ENCODE assay signal across 24 cellular contexts in the genomic region with DNA sequence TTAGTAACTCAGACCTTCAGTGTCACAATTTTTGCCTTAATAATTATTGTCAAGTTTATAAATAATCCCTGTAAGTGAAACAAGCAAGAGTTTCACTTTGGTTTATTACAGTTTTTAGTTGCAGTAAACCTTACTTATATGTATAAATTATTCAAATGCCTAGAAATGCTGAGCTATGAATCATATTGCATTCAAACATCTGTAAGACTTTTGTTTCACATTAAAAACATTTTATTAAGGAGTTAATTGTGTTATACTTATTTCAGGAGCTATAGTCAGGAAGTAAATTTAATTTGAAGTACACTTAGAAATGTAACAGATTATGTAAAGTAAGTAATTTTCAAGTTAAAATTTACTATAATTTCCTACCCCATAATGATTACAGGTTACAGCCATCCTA. TPM values are rescaled to one million over a fixed set of nuclear protein-coding genes. Genes with fewer than 3 reads are reported as not detected.
DNase-seq lines count a peak whose midpoint lies in the region; ATAC-seq and TF ChIP-seq lines count a peak whose summit lies in the region.
"Had no signal": no experiment of that assay in that cellular context is flagged by ENCODE, and none has a peak within 500 bp of the region (broad histone marks: within the 10 kb centered on the region; RNA-seq: fewer than 3 reads in every experiment).

No MANE protein-coding gene starts in this region.

- BruUV-seq in IMR-90 (replicated peaks; lab: Mats Ljungman, UMichigan): no TSS peak
- no TSS peak for BruUV-seq in Caco-2 (replicated peaks; lab: Mats Ljungman, UMichigan)

- peak overlapping the region; percentile 87 for H3K14ac ChIP-seq in IMR-90 (replicated peaks; ENCODE audit: low read depth, low read length)

- H3K23ac ChIP-seq in IMR-90 (ENCODE audit: low read depth, low read length): peak overlapping the region; percentile 89; the same call in 1 of the 2 replicates

- peak overlapping the region; percentile 79 for H3K56ac ChIP-seq in IMR-90 (ENCODE audit: extremely low read depth, insufficient read depth, low read length)

- no peak overlapping the region for H2AFZ ChIP-seq in IMR-90 (replicated peaks; ENCODE audit: low read length, poor library complexity)

- peak overlapping the region; percentile 65; the same call in 1 of the 2 replicates for H2AK5ac ChIP-seq in IMR-90 (ENCODE audit: low read depth, low read length)

- ATAC-seq in IMR-90 (ENCODE audit: low read depth): no peak
- no peak for ATAC-seq in HG02642 (IDR thresholded peaks at IDR 0.05; ENCODE audit: poor library complexity, unreplicated experiment)
- ATAC-seq: Right ventricle myocardium inferior had no signal

- H3K36me3 ChIP-seq in IMR-90 (ENCODE audit: control insufficient read depth, insufficient read depth, low read length) (no peaks in the 10 kb centered on the region), adipocyte (ENCODE audit: control insufficient read depth, insufficient read depth, low read length, severe bottlenecking) (no peaks in the 10 kb centered on the region), Caco-2 (ENCODE audit: control insufficient read depth, insufficient read depth, low read length) (no peaks in the 10 kb centered on the region)
- H3K36me3 ChIP-seq: SJCRH30 had no signal

- CTCF ChIA-PET in IMR-90 (lab: Yijun Ruan, JAX): interaction anchor here (1.5 kb wide), 1 partner anchor 258 kb away, joined by 5 read pairs; no protein-coding TSS in a partner anchor
- CTCF ChIA-PET in Caco-2 (lab: Charles Lee): no interaction called here

- no peak overlapping the region for H3K4me3 ChIP-seq in IMR-90 (ENCODE audit: insufficient read depth, low read depth, low read length)
- H3K4me3 ChIP-seq in adipocyte (ENCODE audit: low read length): no peak overlapping the region
- no peak overlapping the region for H3K4me3 ChIP-seq in Caco-2 (ENCODE audit: low read depth, low read length)
- H3K4me3 ChIP-seq: SJCRH30 had no signal

- no peak for TF ChIP-seq RAD21 in IMR-90 (IDR thresholded peaks at IDR 0.05; ENCODE audit: low read length)

- peak overlapping the region; percentile 87 for H4K91ac ChIP-seq in IMR-90 (ENCODE audit: insufficient read depth, low read depth, low read length)

- peak overlapping the region; percentile 98 for H3K18ac ChIP-seq in IMR-90 (ENCODE audit: low read depth, low read length)

- TF ChIP-seq CTCF in IMR-90 (conservative IDR thresholded peaks at IDR 0.05; ENCODE audit: low read depth, low read length): no peak
- no peak for TF ChIP-seq CTCF in Caco-2 (IDR thresholded peaks at IDR 0.05; ENCODE audit: insufficient read depth in 1 of 2, low read depth in 1 of 2, low read length in 1 of 2, severe bottlenecking in 1 of 2, unreplicated experiment in 1 of 2)
- no peak for TF ChIP-seq CTCF in GM13977 (IDR thresholded peaks at IDR 0.05; ENCODE audit: extremely low read depth, insufficient read depth, missing control alignments)

- H3K9me3 Mint-ChIP-seq in Caco-2 (ENCODE audit: unreplicated experiment): no peaks in the 10 kb centered on the region
- H3K9me3 Mint-ChIP-seq: CD4-positive, CD25-positive, alpha-beta regulatory T cell; T-helper 1 cell treated with Interleukin-12 subunit alpha and Interleukin-12 subunit beta and Interleukin-4 antibody, amounts not matched to agents 30 μg/mL and 1 μg/mL, for 36 hours had no signal

- no peak overlapping the region for H3K4me3 Mint-ChIP-seq in Caco-2 (ENCODE audit: unreplicated experiment)
- H3K4me3 Mint-ChIP-seq: T-helper 1 cell treated with Interleukin-12 subunit alpha and Interleukin-12 subunit beta and Interleukin-4 antibody, amounts not matched to agents 30 μg/mL and 1 μg/mL, for 36 hours had no signal

- peaks cover 5% of the 10 kb centered on the region for H3K9me1 ChIP-seq in IMR-90 (ENCODE audit: insufficient read depth, low read length)

- H2BK20ac ChIP-seq in IMR-90 (ENCODE audit: low read depth, low read length): peak overlapping the region; percentile 90

- H3K9ac ChIP-seq in IMR-90 (ENCODE audit: low read depth, low read length): no peak overlapping the region; the same call in 1 of the 2 replicates
- H3K9ac ChIP-seq in adipocyte (ENCODE audit: low read length): no peak overlapping the region

- peak overlapping the region; percentile 48; the same call in 1 of the 2 replicates for H3K4me2 ChIP-seq in IMR-90 (ENCODE audit: low read depth, low read length)

- intact Hi-C loops in IMR-90 (cut with micrococcal nuclease): no loop called here
- intact Hi-C loops in Caco-2 (cut with micrococcal nuclease; ENCODE audit: unreplicated experiment): loop anchor here (10.0 kb wide), 1 partner anchor 958 kb away; a partner anchor contains a TSS

- no peaks in the 10 kb centered on the region for H3K9me3 ChIP-seq in IMR-90 (ENCODE audit: control insufficient read depth, insufficient read depth, low read length)
- no peaks in the 10 kb centered on the region for H3K9me3 ChIP-seq in adipocyte (ENCODE audit: control insufficient read depth, low read length)
- no peaks in the 10 kb centered on the region for H3K9me3 ChIP-seq in Caco-2
- H3K9me3 ChIP-seq: SJCRH30 had no signal

- peaks cover 7% of the 10 kb centered on the region for H3K36me3 Mint-ChIP-seq in Caco-2 (ENCODE audit: insufficient read depth, unreplicated experiment)
- H3K36me3 Mint-ChIP-seq: CD4-positive, CD25-positive, alpha-beta regulatory T cell had no signal

- H3K4ac ChIP-seq in IMR-90 (ENCODE audit: low read depth, low read length): peak overlapping the region; percentile 69; the same call in 1 of the 2 replicates

- H4K8ac ChIP-seq in IMR-90 (ENCODE audit: low read depth in 2 of 2, low read length in 2 of 2): peak overlapping the region; percentile 69 to 80

- H3K79me1 ChIP-seq in IMR-90 (ENCODE audit: low read depth in 1 of 2, low read length in 2 of 2): peaks cover 10 to 25% of the 10 kb centered on the region in 2 experiments; a peak in 3 of 4 replicates

- H4K5ac ChIP-seq in IMR-90 (ENCODE audit: low read depth, low read length): peak overlapping the region; percentile 96; the same call in 1 of the 2 replicates

- no peaks in the 10 kb centered on the region for H3K27me3 ChIP-seq in IMR-90 (ENCODE audit: control insufficient read depth, insufficient read depth, low read length)
- H3K27me3 ChIP-seq in adipocyte (replicated peaks; ENCODE audit: control insufficient read depth, insufficient read depth, low read length): no peaks in the 10 kb centered on the region
- H3K27me3 ChIP-seq in Caco-2 (replicated peaks; ENCODE audit: control insufficient read depth, insufficient read depth, low read length): no peaks in the 10 kb centered on the region
- H3K27me3 ChIP-seq: SJCRH30 had no signal

- H2AK9ac ChIP-seq in IMR-90 (replicated peaks; ENCODE audit: low read depth, low read length, poor library complexity): no peak overlapping the region

- H2BK5ac ChIP-seq in IMR-90 (ENCODE audit: low read depth, low read length, poor library complexity, severe bottlenecking): peak overlapping the region; percentile 92

- DNase-seq in EH (ENCODE audit: low read depth) (peak; percentile 45), IMR-90 (peak; percentile 27), adipocyte (ENCODE audit: low read depth) (peak; percentile 36), fibroblast of peridontal ligament (ENCODE audit: extremely low read depth) (peak; percentile 26), NAMALWA (ENCODE audit: low spot score) (no peak), Caco-2 (no peak), GM13977 (ENCODE audit: low spot score) (no peak)
- DNase-seq: 8988T; CD4-positive, CD25-positive, alpha-beta regulatory T cell; DMS53; GF-D8; H7; NCI-H1092 treated with DMSO at 0.1 percent for 48 hours; NCI-H1436; NCI-H187 treated with DMSO at 0.1 percent for 48 hours; NCI-H2171 treated with DMSO at 0.1 percent for 48 hours; NCI-H524 treated with DMSO at 0.1 percent for 48 hours; NCI-H774; SJCRH30; SW 1271 had no signal

- no peaks in the 10 kb centered on the region for H4K20me1 ChIP-seq in IMR-90 (ENCODE audit: insufficient read depth, low read length)

- H3K4me1 Mint-ChIP-seq in Caco-2 (ENCODE audit: low read depth, unreplicated experiment): peaks cover 5% of the 10 kb centered on the region

- H3K4me1 ChIP-seq in IMR-90 (ENCODE audit: control insufficient read depth, insufficient read depth, low read length) (peaks cover 20% of the 10 kb centered on the region), adipocyte (ENCODE audit: control insufficient read depth, insufficient read depth, low read length) (peaks cover 44% of the 10 kb centered on the region), Caco-2 (peaks cover 10% of the 10 kb centered on the region; the same call in 1 of the 2 replicates)

- no peaks in the 10 kb centered on the region for H3K27me3 Mint-ChIP-seq in Caco-2 (ENCODE audit: insufficient read depth, unreplicated experiment)
- H3K27me3 Mint-ChIP-seq: CD4-positive, CD25-positive, alpha-beta regulatory T cell had no signal

- H3K27ac Mint-ChIP-seq in Caco-2 (ENCODE audit: unreplicated experiment): no peak overlapping the region
- H3K27ac Mint-ChIP-seq: CD4-positive, CD25-positive, alpha-beta regulatory T cell; T-helper 1 cell treated with Interleukin-12 subunit alpha and Interleukin-12 subunit beta and Interleukin-4 antibody, amounts not matched to agents 30 μg/mL and 1 μg/mL, for 36 hours had no signal

- H2BK15ac ChIP-seq in IMR-90 (ENCODE audit: low read depth, low read length): peak overlapping the region; percentile 80; the same call in 2 of the 3 replicates

- peak overlapping the region; percentile 72; the same call in 1 of the 2 replicates for H3K27ac ChIP-seq in IMR-90 (ENCODE audit: insufficient read depth, low read length)
- H3K27ac ChIP-seq: HL-60, SJCRH30 had no signal

- in situ Hi-C loops in IMR-90 (cut with MboI; ENCODE audit: low sequenced_read_pairs) (no loop called here), GM13977 (cut with MboI; ENCODE audit: low pct_unique_long_range_greater_than_20kb, low sequenced_read_pairs, unreplicated experiment) (no loop called here)

- peak overlapping the region; percentile 94 for H2BK120ac ChIP-seq in IMR-90 (ENCODE audit: low read depth, low read length)

- POLR2A ChIA-PET in IMR-90 (lab: Charles Lee; ENCODE audit: unreplicated experiment): interaction anchor here (0.6 to 1.3 kb wide), 2 partner anchors 834 to 959 kb away, joined by 3 read pairs; a partner anchor contains a TSS
- POLR2A ChIA-PET in Caco-2 (lab: Charles Lee): no interaction called here

- TF ChIP-seq POLR2A in IMR-90 (IDR thresholded peaks at IDR 0.05; ENCODE audit: low read depth, low read length): no peak

- dilution Hi-C loops in IMR-90 (cut with HindIII; ENCODE audit: low sequenced_read_pairs, unreplicated experiment): no loop called here

RNA-seq across cellular contexts. Expression of a gene that starts 3.9 kb away (rescaled TPM):
- total RNA-seq in IMR-90 (2012; rRNA removed) (8.1 and 19.2 TPM in 2 replicates), Caco-2 (2022) (11.4 and 12.4 TPM in 2 replicates)
- 5.2 and 6.9 TPM in 2 replicates for polyA plus RNA-seq in IMR-90 (2012; rRNA removed)
- polyA plus RNA-seq in IMR-90 (2012; cell fraction: cytosol; rRNA removed): 2.3 and 2.4 TPM in 2 replicates
- polyA plus RNA-seq in IMR-90 (2012; cell fraction: nucleus; rRNA removed; ENCODE audit: low replicate concordance): 3.4 and 12.7 TPM in 2 replicates

Comparison
In these comparisons a context has a peak if more than half of its experiments do, and no peak if none do; other contexts are left out.
1. DNase-seq: peak in EH (single experiment), IMR-90 (single experiment), adipocyte (single experiment) and fibroblast of peridontal ligament (single experiment); none in NAMALWA (single experiment), Caco-2 (0 of 2) and GM13977 (single experiment).